ENCODE assay signal across 1 cellular context in the genomic region with DNA sequence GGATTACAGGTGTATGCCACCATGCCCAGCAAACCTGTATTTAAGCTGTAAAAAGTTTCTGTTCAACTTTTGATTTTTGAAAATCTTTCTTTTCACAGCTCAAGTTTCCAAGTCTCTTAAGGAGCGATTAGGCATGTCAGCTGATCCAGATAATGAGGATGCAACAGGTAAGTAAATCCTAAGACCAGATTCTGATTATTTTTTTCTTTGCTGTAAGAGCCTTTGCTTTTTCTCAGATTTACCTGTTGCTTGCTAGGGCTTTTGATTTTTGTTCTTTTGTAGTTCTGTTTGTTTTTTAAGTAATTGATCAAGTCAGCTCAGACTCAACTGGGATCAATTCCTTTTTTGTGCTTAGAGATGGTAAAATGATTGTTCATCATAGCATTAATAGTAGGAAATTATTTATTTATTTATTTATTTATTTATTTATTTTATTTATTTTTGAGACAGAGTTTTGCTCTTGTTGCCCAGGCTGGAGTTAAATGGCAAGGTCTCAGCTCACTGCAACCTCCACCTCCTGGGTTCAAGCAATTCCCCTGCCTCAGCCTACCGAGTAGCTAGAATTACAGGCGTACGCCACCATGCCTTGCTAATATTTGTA.
TF ChIP-seq lines count a peak whose summit lies in the region.

No MANE protein-coding gene starts in this region.

TF ChIP-seq in HEK293, 187 proteins besides CTCF, POLR2A, EP300 and RAD21 (continued from another document):
- TF ChIP-seq, protein P1, sequence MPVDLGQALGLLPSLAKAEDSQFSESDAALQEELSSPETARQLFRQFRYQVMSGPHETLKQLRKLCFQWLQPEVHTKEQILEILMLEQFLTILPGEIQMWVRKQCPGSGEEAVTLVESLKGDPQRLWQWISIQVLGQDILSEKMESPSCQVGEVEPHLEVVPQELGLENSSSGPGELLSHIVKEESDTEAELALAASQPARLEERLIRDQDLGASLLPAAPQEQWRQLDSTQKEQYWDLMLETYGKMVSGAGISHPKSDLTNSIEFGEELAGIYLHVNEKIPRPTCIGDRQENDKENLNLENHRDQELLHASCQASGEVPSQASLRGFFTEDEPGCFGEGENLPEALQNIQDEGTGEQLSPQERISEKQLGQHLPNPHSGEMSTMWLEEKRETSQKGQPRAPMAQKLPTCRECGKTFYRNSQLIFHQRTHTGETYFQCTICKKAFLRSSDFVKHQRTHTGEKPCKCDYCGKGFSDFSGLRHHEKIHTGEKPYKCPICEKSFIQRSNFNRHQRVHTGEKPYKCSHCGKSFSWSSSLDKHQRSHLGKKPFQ (tag by site-specific recombination; IDR thresholded peaks at IDR 0.05), result no peak
- peak; percentile 24 for TF ChIP-seq ZNF510 (tag by site-specific recombination; IDR thresholded peaks at IDR 0.05; ENCODE audit: insufficient replicate concordance)
- TF ChIP-seq ZNF629 (tag by site-specific recombination; IDR thresholded peaks at IDR 0.05), result 0 out of 2 replicates have a peak, but pooled peaks have one; percentile 37
- TF ChIP-seq, protein P2, sequence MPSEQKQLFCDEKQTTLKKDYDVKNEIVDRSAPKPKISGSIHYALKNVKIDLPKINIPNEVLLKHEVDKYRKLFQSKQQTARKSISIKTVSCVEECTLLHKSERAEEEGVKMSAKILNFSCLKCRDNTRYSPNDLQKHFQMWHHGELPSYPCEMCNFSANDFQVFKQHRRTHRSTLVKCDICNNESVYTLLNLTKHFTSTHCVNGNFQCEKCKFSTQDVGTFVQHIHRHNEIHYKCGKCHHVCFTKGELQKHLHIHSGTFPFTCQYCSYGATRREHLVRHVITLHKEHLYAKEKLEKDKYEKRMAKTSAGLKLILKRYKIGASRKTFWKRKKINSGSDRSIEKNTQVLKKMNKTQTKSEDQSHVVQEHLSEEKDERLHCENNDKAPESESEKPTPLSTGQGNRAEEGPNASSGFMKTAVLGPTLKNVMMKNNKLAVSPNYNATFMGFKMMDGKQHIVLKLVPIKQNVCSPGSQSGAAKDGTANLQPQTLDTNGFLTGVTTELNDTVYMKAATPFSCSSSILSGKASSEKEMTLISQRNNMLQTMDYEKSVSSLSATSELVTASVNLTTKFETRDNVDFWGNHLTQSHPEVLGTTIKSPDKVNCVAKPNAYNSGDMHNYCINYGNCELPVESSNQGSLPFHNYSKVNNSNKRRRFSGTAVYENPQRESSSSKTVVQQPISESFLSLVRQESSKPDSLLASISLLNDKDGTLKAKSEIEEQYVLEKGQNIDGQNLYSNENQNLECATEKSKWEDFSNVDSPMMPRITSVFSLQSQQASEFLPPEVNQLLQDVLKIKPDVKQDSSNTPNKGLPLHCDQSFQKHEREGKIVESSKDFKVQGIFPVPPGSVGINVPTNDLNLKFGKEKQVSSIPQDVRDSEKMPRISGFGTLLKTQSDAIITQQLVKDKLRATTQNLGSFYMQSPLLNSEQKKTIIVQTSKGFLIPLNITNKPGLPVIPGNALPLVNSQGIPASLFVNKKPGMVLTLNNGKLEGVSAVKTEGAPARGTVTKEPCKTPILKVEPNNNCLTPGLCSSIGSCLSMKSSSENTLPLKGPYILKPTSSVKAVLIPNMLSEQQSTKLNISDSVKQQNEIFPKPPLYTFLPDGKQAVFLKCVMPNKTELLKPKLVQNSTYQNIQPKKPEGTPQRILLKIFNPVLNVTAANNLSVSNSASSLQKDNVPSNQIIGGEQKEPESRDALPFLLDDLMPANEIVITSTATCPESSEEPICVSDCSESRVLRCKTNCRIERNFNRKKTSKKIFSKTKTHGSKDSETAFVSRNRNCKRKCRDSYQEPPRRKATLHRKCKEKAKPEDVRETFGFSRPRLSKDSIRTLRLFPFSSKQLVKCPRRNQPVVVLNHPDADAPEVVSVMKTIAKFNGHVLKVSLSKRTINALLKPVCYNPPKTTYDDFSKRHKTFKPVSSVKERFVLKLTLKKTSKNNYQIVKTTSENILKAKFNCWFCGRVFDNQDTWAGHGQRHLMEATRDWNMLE (tag by site-specific recombination; conservative IDR thresholded peaks at IDR 0.05; ENCODE audit: low read depth), result peak; percentile 79
- no peak for TF ChIP-seq SP7 (tag by site-specific recombination; IDR thresholded peaks at IDR 0.05)
- peak; percentile 83; the same call in 1 of the 2 replicates for TF ChIP-seq ZNF394 (tag by site-specific recombination; IDR thresholded peaks at IDR 0.05; ENCODE audit: borderline replicate concordance)
- no peak for TF ChIP-seq ZNF350 (tag by site-specific recombination; IDR thresholded peaks at IDR 0.05)
- TF ChIP-seq ZNF140 (tag by site-specific recombination; IDR thresholded peaks at IDR 0.05), result peak; percentile 44; the same call in 1 of the 2 replicates
- TF ChIP-seq KLF8 (tag by site-specific recombination; IDR thresholded peaks at IDR 0.05), result no peak
- no peak for TF ChIP-seq ZNF341 (tag by site-specific recombination; IDR thresholded peaks at IDR 0.05; ENCODE audit: low read depth)
- TF ChIP-seq ZNF266 (tag by site-specific recombination; IDR thresholded peaks at IDR 0.05; ENCODE audit: low read depth), result no peak
- TF ChIP-seq ZBTB1 (tag by site-specific recombination; IDR thresholded peaks at IDR 0.05), result no peak
- 0 out of 2 replicates have a peak, but pooled peaks have one; percentile 54 for TF ChIP-seq ZBTB8A (tag by site-specific recombination; IDR thresholded peaks at IDR 0.05)
- TF ChIP-seq KLF16 (tag by site-specific recombination; IDR thresholded peaks at IDR 0.05), result no peak
- TF ChIP-seq, protein P3, sequence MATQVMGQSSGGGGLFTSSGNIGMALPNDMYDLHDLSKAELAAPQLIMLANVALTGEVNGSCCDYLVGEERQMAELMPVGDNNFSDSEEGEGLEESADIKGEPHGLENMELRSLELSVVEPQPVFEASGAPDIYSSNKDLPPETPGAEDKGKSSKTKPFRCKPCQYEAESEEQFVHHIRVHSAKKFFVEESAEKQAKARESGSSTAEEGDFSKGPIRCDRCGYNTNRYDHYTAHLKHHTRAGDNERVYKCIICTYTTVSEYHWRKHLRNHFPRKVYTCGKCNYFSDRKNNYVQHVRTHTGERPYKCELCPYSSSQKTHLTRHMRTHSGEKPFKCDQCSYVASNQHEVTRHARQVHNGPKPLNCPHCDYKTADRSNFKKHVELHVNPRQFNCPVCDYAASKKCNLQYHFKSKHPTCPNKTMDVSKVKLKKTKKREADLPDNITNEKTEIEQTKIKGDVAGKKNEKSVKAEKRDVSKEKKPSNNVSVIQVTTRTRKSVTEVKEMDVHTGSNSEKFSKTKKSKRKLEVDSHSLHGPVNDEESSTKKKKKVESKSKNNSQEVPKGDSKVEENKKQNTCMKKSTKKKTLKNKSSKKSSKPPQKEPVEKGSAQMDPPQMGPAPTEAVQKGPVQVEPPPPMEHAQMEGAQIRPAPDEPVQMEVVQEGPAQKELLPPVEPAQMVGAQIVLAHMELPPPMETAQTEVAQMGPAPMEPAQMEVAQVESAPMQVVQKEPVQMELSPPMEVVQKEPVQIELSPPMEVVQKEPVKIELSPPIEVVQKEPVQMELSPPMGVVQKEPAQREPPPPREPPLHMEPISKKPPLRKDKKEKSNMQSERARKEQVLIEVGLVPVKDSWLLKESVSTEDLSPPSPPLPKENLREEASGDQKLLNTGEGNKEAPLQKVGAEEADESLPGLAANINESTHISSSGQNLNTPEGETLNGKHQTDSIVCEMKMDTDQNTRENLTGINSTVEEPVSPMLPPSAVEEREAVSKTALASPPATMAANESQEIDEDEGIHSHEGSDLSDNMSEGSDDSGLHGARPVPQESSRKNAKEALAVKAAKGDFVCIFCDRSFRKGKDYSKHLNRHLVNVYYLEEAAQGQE (tag by site-specific recombination; IDR thresholded peaks at IDR 0.05), result peak; percentile 39; the same call in 1 of the 2 replicates
- TF ChIP-seq ZNF473 (tag by site-specific recombination; IDR thresholded peaks at IDR 0.05), result no peak
- no peak for TF ChIP-seq ZNF114 (tag by site-specific recombination; IDR thresholded peaks at IDR 0.05)
- TF ChIP-seq ZNF404 (tag by site-specific recombination; IDR thresholded peaks at IDR 0.05), result 0 out of 2 replicates have a peak, but pooled peaks have one; percentile 10
- peak; percentile 50; the same call in 1 of the 2 replicates for TF ChIP-seq ZNF623 (tag by site-specific recombination; IDR thresholded peaks at IDR 0.05)
- no peak for TF ChIP-seq ZEB2 (tag by site-specific recombination; IDR thresholded peaks at IDR 0.05)
- TF ChIP-seq SCRT2 (tag by site-specific recombination; IDR thresholded peaks at IDR 0.05), result peak; percentile 91
- TF ChIP-seq KLF9 (tag by site-specific recombination; IDR thresholded peaks at IDR 0.05; ENCODE audit: low read depth), result no peak
- no peak for TF ChIP-seq ZNF37A (tag by site-specific recombination; IDR thresholded peaks at IDR 0.05)
- no peak for TF ChIP-seq ZNF302 (tag by site-specific recombination; IDR thresholded peaks at IDR 0.05; ENCODE audit: low read depth)
- TF ChIP-seq TRIM28 (IDR thresholded peaks at IDR 0.05; ENCODE audit: borderline replicate concordance, low read length), result no peak
- TF ChIP-seq ZNF558 (tag by site-specific recombination; IDR thresholded peaks at IDR 0.05), result no peak
- TF ChIP-seq HOXA7 (CRISPR knock-in tag; IDR thresholded peaks at IDR 0.05; ENCODE audit: borderline replicate concordance), result no peak
- TF ChIP-seq ZXDB (tag by site-specific recombination; IDR thresholded peaks at IDR 0.05), result 0 out of 2 replicates have a peak, but pooled peaks have one; percentile 38
- TF ChIP-seq, protein P4, sequence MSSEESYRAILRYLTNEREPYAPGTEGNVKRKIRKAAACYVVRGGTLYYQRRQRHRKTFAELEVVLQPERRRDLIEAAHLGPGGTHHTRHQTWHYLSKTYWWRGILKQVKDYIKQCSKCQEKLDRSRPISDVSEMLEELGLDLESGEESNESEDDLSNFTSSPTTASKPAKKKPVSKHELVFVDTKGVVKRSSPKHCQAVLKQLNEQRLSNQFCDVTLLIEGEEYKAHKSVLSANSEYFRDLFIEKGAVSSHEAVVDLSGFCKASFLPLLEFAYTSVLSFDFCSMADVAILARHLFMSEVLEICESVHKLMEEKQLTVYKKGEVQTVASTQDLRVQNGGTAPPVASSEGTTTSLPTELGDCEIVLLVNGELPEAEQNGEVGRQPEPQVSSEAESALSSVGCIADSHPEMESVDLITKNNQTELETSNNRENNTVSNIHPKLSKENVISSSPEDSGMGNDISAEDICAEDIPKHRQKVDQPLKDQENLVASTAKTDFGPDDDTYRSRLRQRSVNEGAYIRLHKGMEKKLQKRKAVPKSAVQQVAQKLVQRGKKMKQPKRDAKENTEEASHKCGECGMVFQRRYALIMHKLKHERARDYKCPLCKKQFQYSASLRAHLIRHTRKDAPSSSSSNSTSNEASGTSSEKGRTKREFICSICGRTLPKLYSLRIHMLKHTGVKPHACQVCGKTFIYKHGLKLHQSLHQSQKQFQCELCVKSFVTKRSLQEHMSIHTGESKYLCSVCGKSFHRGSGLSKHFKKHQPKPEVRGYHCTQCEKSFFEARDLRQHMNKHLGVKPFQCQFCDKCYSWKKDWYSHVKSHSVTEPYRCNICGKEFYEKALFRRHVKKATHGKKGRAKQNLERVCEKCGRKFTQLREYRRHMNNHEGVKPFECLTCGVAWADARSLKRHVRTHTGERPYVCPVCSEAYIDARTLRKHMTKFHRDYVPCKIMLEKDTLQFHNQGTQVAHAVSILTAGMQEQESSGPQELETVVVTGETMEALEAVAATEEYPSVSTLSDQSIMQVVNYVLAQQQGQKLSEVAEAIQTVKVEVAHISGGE (tag by site-specific recombination; conservative IDR thresholded peaks at IDR 0.05; ENCODE audit: low read depth), result peak; percentile 64
- TF ChIP-seq ZNF837 (tag by site-specific recombination; IDR thresholded peaks at IDR 0.05), result no peak
- TF ChIP-seq, protein P5, sequence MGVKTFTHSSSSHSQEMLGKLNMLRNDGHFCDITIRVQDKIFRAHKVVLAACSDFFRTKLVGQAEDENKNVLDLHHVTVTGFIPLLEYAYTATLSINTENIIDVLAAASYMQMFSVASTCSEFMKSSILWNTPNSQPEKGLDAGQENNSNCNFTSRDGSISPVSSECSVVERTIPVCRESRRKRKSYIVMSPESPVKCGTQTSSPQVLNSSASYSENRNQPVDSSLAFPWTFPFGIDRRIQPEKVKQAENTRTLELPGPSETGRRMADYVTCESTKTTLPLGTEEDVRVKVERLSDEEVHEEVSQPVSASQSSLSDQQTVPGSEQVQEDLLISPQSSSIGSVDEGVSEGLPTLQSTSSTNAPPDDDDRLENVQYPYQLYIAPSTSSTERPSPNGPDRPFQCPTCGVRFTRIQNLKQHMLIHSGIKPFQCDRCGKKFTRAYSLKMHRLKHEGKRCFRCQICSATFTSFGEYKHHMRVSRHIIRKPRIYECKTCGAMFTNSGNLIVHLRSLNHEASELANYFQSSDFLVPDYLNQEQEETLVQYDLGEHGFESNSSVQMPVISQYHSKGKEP (tag by site-specific recombination; IDR thresholded peaks at IDR 0.05), result no peak
- TF ChIP-seq, protein P6, sequence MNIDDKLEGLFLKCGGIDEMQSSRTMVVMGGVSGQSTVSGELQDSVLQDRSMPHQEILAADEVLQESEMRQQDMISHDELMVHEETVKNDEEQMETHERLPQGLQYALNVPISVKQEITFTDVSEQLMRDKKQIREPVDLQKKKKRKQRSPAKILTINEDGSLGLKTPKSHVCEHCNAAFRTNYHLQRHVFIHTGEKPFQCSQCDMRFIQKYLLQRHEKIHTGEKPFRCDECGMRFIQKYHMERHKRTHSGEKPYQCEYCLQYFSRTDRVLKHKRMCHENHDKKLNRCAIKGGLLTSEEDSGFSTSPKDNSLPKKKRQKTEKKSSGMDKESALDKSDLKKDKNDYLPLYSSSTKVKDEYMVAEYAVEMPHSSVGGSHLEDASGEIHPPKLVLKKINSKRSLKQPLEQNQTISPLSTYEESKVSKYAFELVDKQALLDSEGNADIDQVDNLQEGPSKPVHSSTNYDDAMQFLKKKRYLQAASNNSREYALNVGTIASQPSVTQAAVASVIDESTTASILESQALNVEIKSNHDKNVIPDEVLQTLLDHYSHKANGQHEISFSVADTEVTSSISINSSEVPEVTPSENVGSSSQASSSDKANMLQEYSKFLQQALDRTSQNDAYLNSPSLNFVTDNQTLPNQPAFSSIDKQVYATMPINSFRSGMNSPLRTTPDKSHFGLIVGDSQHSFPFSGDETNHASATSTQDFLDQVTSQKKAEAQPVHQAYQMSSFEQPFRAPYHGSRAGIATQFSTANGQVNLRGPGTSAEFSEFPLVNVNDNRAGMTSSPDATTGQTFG (tag by site-specific recombination; IDR thresholded peaks at IDR 0.05; ENCODE audit: borderline replicate concordance), result no peak
- peak; percentile 22; the same call in 1 of the 2 replicates for TF ChIP-seq ZNF654 (tag by site-specific recombination; IDR thresholded peaks at IDR 0.05; ENCODE audit: low read depth)
